Comparison of ENCODE assay signal across 1 cellular context in genomic region chr1:12477936-12478611, GRCh38.
TF ChIP-seq lines count a peak whose summit lies in the region.

No MANE protein-coding gene starts in this region.

TF ChIP-seq in HepG2, 621 proteins besides CTCF, POLR2A, EP300 and RAD21 (continued from another document and continues in another):
- peak; percentile 72; the same call in 1 of the 2 replicates for TF ChIP-seq BRF2 (CRISPR knock-in tag; IDR thresholded peaks at IDR 0.05)
- TF ChIP-seq, protein P1, sequence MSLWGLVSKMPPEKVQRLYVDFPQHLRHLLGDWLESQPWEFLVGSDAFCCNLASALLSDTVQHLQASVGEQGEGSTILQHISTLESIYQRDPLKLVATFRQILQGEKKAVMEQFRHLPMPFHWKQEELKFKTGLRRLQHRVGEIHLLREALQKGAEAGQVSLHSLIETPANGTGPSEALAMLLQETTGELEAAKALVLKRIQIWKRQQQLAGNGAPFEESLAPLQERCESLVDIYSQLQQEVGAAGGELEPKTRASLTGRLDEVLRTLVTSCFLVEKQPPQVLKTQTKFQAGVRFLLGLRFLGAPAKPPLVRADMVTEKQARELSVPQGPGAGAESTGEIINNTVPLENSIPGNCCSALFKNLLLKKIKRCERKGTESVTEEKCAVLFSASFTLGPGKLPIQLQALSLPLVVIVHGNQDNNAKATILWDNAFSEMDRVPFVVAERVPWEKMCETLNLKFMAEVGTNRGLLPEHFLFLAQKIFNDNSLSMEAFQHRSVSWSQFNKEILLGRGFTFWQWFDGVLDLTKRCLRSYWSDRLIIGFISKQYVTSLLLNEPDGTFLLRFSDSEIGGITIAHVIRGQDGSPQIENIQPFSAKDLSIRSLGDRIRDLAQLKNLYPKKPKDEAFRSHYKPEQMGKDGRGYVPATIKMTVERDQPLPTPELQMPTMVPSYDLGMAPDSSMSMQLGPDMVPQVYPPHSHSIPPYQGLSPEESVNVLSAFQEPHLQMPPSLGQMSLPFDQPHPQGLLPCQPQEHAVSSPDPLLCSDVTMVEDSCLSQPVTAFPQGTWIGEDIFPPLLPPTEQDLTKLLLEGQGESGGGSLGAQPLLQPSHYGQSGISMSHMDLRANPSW (CRISPR knock-in tag; IDR thresholded peaks at IDR 0.05; ENCODE audit: borderline replicate concordance), result no peak
- peak; percentile 78; the same call in 1 of the 2 replicates for TF ChIP-seq TARDBP (CRISPR knock-in tag; IDR thresholded peaks at IDR 0.05)
- no peak for TF ChIP-seq ZNF672 (CRISPR knock-in tag; IDR thresholded peaks at IDR 0.05)
- no peak for TF ChIP-seq MYNN (CRISPR knock-in tag; IDR thresholded peaks at IDR 0.05; ENCODE audit: low read depth)
- TF ChIP-seq SMAD9 (CRISPR knock-in tag; IDR thresholded peaks at IDR 0.05), result no peak
- TF ChIP-seq KAT8 (CRISPR knock-in tag; IDR thresholded peaks at IDR 0.05), result peak; percentile 87
- TF ChIP-seq, protein P2, sequence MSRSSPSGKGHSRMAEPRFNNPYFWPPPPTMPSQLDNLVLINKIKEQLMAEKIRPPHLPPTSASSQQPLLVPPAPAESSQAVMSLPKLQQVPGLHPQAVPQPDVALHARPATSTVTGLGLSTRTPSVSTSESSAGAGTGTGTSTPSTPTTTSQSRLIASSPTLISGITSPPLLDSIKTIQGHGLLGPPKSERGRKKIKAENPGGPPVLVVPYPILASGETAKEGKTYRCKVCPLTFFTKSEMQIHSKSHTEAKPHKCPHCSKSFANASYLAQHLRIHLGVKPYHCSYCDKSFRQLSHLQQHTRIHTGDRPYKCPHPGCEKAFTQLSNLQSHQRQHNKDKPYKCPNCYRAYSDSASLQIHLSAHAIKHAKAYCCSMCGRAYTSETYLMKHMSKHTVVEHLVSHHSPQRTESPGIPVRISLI (CRISPR knock-in tag; IDR thresholded peaks at IDR 0.05; ENCODE audit: borderline replicate concordance), result no peak; the same call in 1 of the 2 replicates
- TF ChIP-seq, protein P3, sequence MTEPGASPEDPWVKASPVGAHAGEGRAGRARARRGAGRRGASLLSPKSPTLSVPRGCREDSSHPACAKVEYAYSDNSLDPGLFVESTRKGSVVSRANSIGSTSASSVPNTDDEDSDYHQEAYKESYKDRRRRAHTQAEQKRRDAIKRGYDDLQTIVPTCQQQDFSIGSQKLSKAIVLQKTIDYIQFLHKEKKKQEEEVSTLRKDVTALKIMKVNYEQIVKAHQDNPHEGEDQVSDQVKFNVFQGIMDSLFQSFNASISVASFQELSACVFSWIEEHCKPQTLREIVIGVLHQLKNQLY (CRISPR knock-in tag; IDR thresholded peaks at IDR 0.05), result peak; percentile 57; the same call in 1 of the 2 replicates
- TF ChIP-seq, protein P4, sequence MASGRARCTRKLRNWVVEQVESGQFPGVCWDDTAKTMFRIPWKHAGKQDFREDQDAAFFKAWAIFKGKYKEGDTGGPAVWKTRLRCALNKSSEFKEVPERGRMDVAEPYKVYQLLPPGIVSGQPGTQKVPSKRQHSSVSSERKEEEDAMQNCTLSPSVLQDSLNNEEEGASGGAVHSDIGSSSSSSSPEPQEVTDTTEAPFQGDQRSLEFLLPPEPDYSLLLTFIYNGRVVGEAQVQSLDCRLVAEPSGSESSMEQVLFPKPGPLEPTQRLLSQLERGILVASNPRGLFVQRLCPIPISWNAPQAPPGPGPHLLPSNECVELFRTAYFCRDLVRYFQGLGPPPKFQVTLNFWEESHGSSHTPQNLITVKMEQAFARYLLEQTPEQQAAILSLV (CRISPR knock-in tag; IDR thresholded peaks at IDR 0.05; ENCODE audit: borderline replicate concordance), result peak; percentile 51; the same call in 1 of the 2 replicates
- peak; percentile 87 for TF ChIP-seq DR1 (CRISPR knock-in tag; IDR thresholded peaks at IDR 0.05)
- peak; percentile 100 for TF ChIP-seq RXRA (CRISPR knock-in tag; IDR thresholded peaks at IDR 0.05)
- TF ChIP-seq GMEB2 (CRISPR knock-in tag; IDR thresholded peaks at IDR 0.05; ENCODE audit: low read depth), result no peak
- TF ChIP-seq SIX1 (CRISPR knock-in tag; IDR thresholded peaks at IDR 0.05; ENCODE audit: borderline replicate concordance), result peak; percentile 52; the same call in 1 of the 2 replicates
- TF ChIP-seq, protein P5, sequence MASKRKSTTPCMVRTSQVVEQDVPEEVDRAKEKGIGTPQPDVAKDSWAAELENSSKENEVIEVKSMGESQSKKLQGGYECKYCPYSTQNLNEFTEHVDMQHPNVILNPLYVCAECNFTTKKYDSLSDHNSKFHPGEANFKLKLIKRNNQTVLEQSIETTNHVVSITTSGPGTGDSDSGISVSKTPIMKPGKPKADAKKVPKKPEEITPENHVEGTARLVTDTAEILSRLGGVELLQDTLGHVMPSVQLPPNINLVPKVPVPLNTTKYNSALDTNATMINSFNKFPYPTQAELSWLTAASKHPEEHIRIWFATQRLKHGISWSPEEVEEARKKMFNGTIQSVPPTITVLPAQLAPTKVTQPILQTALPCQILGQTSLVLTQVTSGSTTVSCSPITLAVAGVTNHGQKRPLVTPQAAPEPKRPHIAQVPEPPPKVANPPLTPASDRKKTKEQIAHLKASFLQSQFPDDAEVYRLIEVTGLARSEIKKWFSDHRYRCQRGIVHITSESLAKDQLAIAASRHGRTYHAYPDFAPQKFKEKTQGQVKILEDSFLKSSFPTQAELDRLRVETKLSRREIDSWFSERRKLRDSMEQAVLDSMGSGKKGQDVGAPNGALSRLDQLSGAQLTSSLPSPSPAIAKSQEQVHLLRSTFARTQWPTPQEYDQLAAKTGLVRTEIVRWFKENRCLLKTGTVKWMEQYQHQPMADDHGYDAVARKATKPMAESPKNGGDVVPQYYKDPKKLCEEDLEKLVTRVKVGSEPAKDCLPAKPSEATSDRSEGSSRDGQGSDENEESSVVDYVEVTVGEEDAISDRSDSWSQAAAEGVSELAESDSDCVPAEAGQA (IDR thresholded peaks at IDR 0.05; ENCODE audit: low read depth), result no peak
- TF ChIP-seq, protein P5 (CRISPR knock-in tag; IDR thresholded peaks at IDR 0.05; ENCODE audit: borderline replicate concordance), result no peak
- TF ChIP-seq SMARCC2 (IDR thresholded peaks at IDR 0.05), result no peak
- peak; percentile 66; the same call in 1 of the 2 replicates for TF ChIP-seq ZBTB7B (CRISPR knock-in tag; IDR thresholded peaks at IDR 0.05)
- TF ChIP-seq ZNF644 (CRISPR knock-in tag; IDR thresholded peaks at IDR 0.05; ENCODE audit: low read depth), result peak; percentile 67
- peak; percentile 97 for TF ChIP-seq NFIC (IDR thresholded peaks at IDR 0.05; ENCODE audit: low read length)
- TF ChIP-seq NONO (IDR thresholded peaks at IDR 0.05), result no peak
- TF ChIP-seq NONO (CRISPR knock-in tag; conservative IDR thresholded peaks at IDR 0.05), result peak; percentile 74; the same call in 1 of the 2 replicates
- peak; percentile 81; the same call in 1 of the 2 replicates for TF ChIP-seq SMYD3 (CRISPR knock-in tag; IDR thresholded peaks at IDR 0.05)
- no peak for TF ChIP-seq GRHL1 (CRISPR knock-in tag; conservative IDR thresholded peaks at IDR 0.05)
- TF ChIP-seq ZKSCAN1 (IDR thresholded peaks at IDR 0.05; ENCODE audit: low read length), result no peak
- no peak for TF ChIP-seq CENPT (CRISPR knock-in tag; IDR thresholded peaks at IDR 0.05; ENCODE audit: low read depth)
- TF ChIP-seq ATF7-NPFF (CRISPR knock-in tag; IDR thresholded peaks at IDR 0.05; ENCODE audit: low read depth), result no peak
- TF ChIP-seq ZNF33B (CRISPR knock-in tag; IDR thresholded peaks at IDR 0.05), result no peak
- TF ChIP-seq ZIK1 (CRISPR knock-in tag; IDR thresholded peaks at IDR 0.05; ENCODE audit: borderline replicate concordance, low read depth), result no peak
- TF ChIP-seq ZHX1 (CRISPR knock-in tag; IDR thresholded peaks at IDR 0.05; ENCODE audit: low read depth), result no peak
- TF ChIP-seq ZNF337 (CRISPR knock-in tag; IDR thresholded peaks at IDR 0.05; ENCODE audit: borderline replicate concordance, low read depth), result no peak
- TF ChIP-seq GLMP (CRISPR knock-in tag; IDR thresholded peaks at IDR 0.05; ENCODE audit: borderline replicate concordance), result no peak
- TF ChIP-seq ZNF569 (CRISPR knock-in tag; IDR thresholded peaks at IDR 0.05; ENCODE audit: borderline replicate concordance), result no peak
- peak; percentile 79; the same call in 1 of the 2 replicates for TF ChIP-seq ETV5 (CRISPR knock-in tag; IDR thresholded peaks at IDR 0.05; ENCODE audit: borderline replicate concordance)
- TF ChIP-seq ZNF256 (CRISPR knock-in tag; conservative IDR thresholded peaks at IDR 0.05), result no peak
